ENCODE assay signal across 9 cellular contexts in genomic region chr10:44975487-44976331, GRCh38. TPM values are rescaled to one million over a fixed set of nuclear protein-coding genes. Genes with fewer than 3 reads are reported as not detected.
DNase-seq lines count a peak whose midpoint lies in the region; ATAC-seq, FAIRE-seq and TF ChIP-seq lines count a peak whose summit lies in the region.
"Had no signal": no experiment of that assay in that cellular context is flagged by ENCODE, and none has a peak within 500 bp of the region (broad histone marks: within the 10 kb centered on the region; RNA-seq: fewer than 3 reads in every experiment).

No MANE protein-coding gene starts in this region.

- ATAC-seq in pancreas = peak; percentile 4 to 14 (median 13)

- H3K4me1 Mint-ChIP-seq in endodermal cell (peaks cover 45% of the 10 kb centered on the region), HFFc6 (ENCODE audit: low read depth) (peaks cover 32% of the 10 kb centered on the region)

- H3K36me3 ChIP-seq in endodermal cell (ENCODE audit: control insufficient read depth, insufficient read depth, low read length) (no peaks in the 10 kb centered on the region), pancreas (peaks cover 0 to 17% (median 6%) of the 10 kb centered on the region in 3 donors)

- H3K27ac ChIP-seq in endodermal cell (ENCODE audit: low read depth, low read length) = no peak overlapping the region
- H3K27ac ChIP-seq in pancreas = peak overlapping the region; percentile 82 to 97 (median 90)

- H3K27ac Mint-ChIP-seq in endodermal cell (no peak overlapping the region), HFFc6 (no peak overlapping the region)

- no peak overlapping the region for H3K4me3 ChIP-seq in endodermal cell (ENCODE audit: low read length)
- peak overlapping the region in 3 of 4 donors; percentile 63 to 97 (median 64) for H3K4me3 ChIP-seq in pancreas

- peaks cover 2% of the 10 kb centered on the region for H3K36me3 Mint-ChIP-seq in endodermal cell (ENCODE audit: low read depth)
- no peaks in the 10 kb centered on the region for H3K36me3 Mint-ChIP-seq in HFFc6 (ENCODE audit: low read depth)
- H3K36me3 Mint-ChIP-seq: IgD-negative memory B cell had no signal

- H3K9ac ChIP-seq in endodermal cell (ENCODE audit: extremely low read depth, low read length, poor library complexity, severe bottlenecking) = no peak overlapping the region

- no peak for TF ChIP-seq CTCF in endodermal cell (conservative IDR thresholded peaks at IDR 0.05)
- TF ChIP-seq CTCF in pancreas (IDR thresholded peaks at IDR 0.05) = no peak
- no peak for TF ChIP-seq CTCF in HFFc6 (IDR thresholded peaks at IDR 0.05)

- H3K4me3 Mint-ChIP-seq in endodermal cell (peak overlapping the region; percentile 53), HFFc6 (no peak overlapping the region; the same call in 1 of the 2 replicates)

- DNase-seq in Daoy (ENCODE audit: low read depth) (peak; percentile 72), NCI-H2171 (lab: John Stamatoyannopoulos, UW) (peak; percentile 23), endodermal cell (peak; percentile 79), pancreas (peak in 5 of 6 donors; percentile 73 to 88 (median 84)), HFFc6 (no peak), SHP77 treated with DMSO at 0.1 percent for 48 hours (lab: John Stamatoyannopoulos, UW) (no peak), MV-4-11 (lab: John Stamatoyannopoulos, UW) (no peak), GM19238 (ENCODE audit: insufficient read length, low spot score) (no peak)

- FAIRE-seq in pancreas (lab: Jason Lieb, UNC) = no peak

- H3K9me3 Mint-ChIP-seq in endodermal cell (no peaks in the 10 kb centered on the region), HFFc6 (no peaks in the 10 kb centered on the region)
- H3K9me3 Mint-ChIP-seq: IgD-negative memory B cell had no signal

- H3K27me3 Mint-ChIP-seq in endodermal cell (ENCODE audit: insufficient read depth) (peaks cover 4% of the 10 kb centered on the region), HFFc6 (ENCODE audit: insufficient read depth) (no peaks in the 10 kb centered on the region)
- H3K27me3 Mint-ChIP-seq: IgD-negative memory B cell had no signal

- WGBS in endodermal cell (ENCODE audit: insufficient coverage in 1 of 2, insufficient read length in 1 of 2), 2 experiments = 52% methylated on average over 3 to 10 of the region's 10 CpGs
- 9 to 11% methylated on average over 10 of the region's 10 CpGs for WGBS in pancreas, 2 donors

- H3K9me3 ChIP-seq in endodermal cell (ENCODE audit: control insufficient read depth, low read length) = no peaks in the 10 kb centered on the region
- no peaks in the 10 kb centered on the region for H3K9me3 ChIP-seq in pancreas

- H3K4me1 ChIP-seq in endodermal cell (ENCODE audit: control insufficient read depth, insufficient read depth, low read length) (peaks cover 25% of the 10 kb centered on the region), pancreas (peaks cover 27 to 30% (median 28%) of the 10 kb centered on the region in 3 donors)

- H3K27me3 ChIP-seq in endodermal cell (ENCODE audit: control insufficient read depth, insufficient read depth, low read length, poor library complexity, severe bottlenecking) (no peaks in the 10 kb centered on the region), pancreas (no peaks in the 10 kb centered on the region)

- intact Hi-C loops in pancreas (cut with DNase I) = loop anchor here in 1 of 3 donors (2.0 kb wide), 1 partner anchor 43 kb away; no protein-coding TSS in a partner anchor

RNA-seq across cellular contexts. Expression of gene DEPP1, which starts 2.9 kb away (rescaled TPM):
- 0.11 and 0.15 TPM in 2 replicates for total RNA-seq in Daoy (2014; rRNA removed; shearing (Covaris generic))
- total RNA-seq in endodermal cell = 1 to 10 TPM; 1.3 to 2.6 TPM
- 0.89 TPM for polyA plus RNA-seq in endodermal cell (2013, experiment 1 of 2)
- 1.2 TPM for polyA plus RNA-seq in endodermal cell (2013, experiment 2 of 2)
- 100 to 1,000 TPM in 4 of 6 donors, 10 to 100 TPM in 2; 68.9 to 222 (median 150) TPM for total RNA-seq in pancreas
- polyA plus RNA-seq in pancreas = 100 to 1,000 TPM; 217 to 270 TPM
- total RNA-seq in HFFc6 (2021; fragmentation: NEBNext Ultra II Directional; extraction: Animal tissue kit (Norgen Biotek cat#: 25700)) = under 1 TPM; 0.43 to 0.78 (median 0.52) TPM
- polyA plus RNA-seq: IgD-negative memory B cell had no signal

RNA-seq across cellular contexts. Expression of gene RASSF4, which starts 16.1 kb away (rescaled TPM):
- 0.57 and 2.2 TPM in 2 replicates for total RNA-seq in Daoy (2014; rRNA removed; shearing (Covaris generic))
- 10 to 100 TPM in 1 of 2 donors, 1 to 10 TPM in 1; 5.2 to 14.1 TPM for total RNA-seq in endodermal cell
- polyA plus RNA-seq in endodermal cell (2013, experiment 1 of 2) = 17.2 TPM
- polyA plus RNA-seq in endodermal cell (2013, experiment 2 of 2) = 20.0 TPM
- total RNA-seq in pancreas = 10 to 100 TPM; 13.9 to 76.8 (median 35.7) TPM
- polyA plus RNA-seq in pancreas = 100 to 1,000 TPM in 1 of 2 donors, 10 to 100 TPM in 1; 85.1 to 100 TPM
- 1 to 10 TPM; 1.1 to 3.8 (median 2.9) TPM for total RNA-seq in HFFc6 (2021; fragmentation: NEBNext Ultra II Directional; extraction: Animal tissue kit (Norgen Biotek cat#: 25700))

RNA-seq across cellular contexts. Expression of gene ZNF22, which starts 25.0 kb away (rescaled TPM):
- 26.3 and 31.5 TPM in 2 replicates for total RNA-seq in Daoy (2014; rRNA removed; shearing (Covaris generic))
- 10 to 100 TPM; 35.5 to 42.5 TPM for total RNA-seq in endodermal cell
- 59.3 TPM for polyA plus RNA-seq in endodermal cell (2013, experiment 1 of 2)
- polyA plus RNA-seq in endodermal cell (2013, experiment 2 of 2) = 54.5 TPM
- total RNA-seq in pancreas = 10 to 100 TPM; 12.9 to 21.8 (median 20.0) TPM
- 10 to 100 TPM; 12.6 to 18.9 TPM for polyA plus RNA-seq in pancreas
- 10 to 100 TPM in 4 of 6 experiments, 1 to 10 TPM in 2; 7.4 to 15.8 (median 13.2) TPM for total RNA-seq in HFFc6 (2021; fragmentation: NEBNext Ultra II Directional; extraction: Animal tissue kit (Norgen Biotek cat#: 25700))

Comparison
In these comparisons a context has a peak if more than half of its experiments do, and no peak if none do; other contexts are left out.
1. DNase-seq: peak in Daoy (single experiment), NCI-H2171 (single experiment), endodermal cell (single experiment) and pancreas (5 of 6); none in HFFc6 (single experiment), SHP77 treated with DMSO at 0.1 percent for 48 hours (single experiment), MV-4-11 (single experiment) and GM19238 (single experiment).
2. RNA of gene DEPP1, which starts 2.9 kb away (total RNA-seq): 68.9 to 222 TPM in pancreas; 1.3 to 2.6 TPM in endodermal cell, 0.43 to 0.78 TPM in HFFc6 and 0.11 to 0.15 TPM in Daoy; every median in the first group is over 10 times any median in the second.